ENCODE assay signal across 1 cellular context in genomic region chr5:144189800-144190429, GRCh38.
TF ChIP-seq lines count a peak whose summit lies in the region.

No MANE protein-coding gene starts in this region.

TF ChIP-seq in WTC11, 78 proteins besides CTCF, POLR2A, EP300 and RAD21 (continued from another document):
- no peak for TF ChIP-seq USF2 (CRISPR knock-in tag; IDR thresholded peaks at IDR 0.05)
- TF ChIP-seq, protein P1, sequence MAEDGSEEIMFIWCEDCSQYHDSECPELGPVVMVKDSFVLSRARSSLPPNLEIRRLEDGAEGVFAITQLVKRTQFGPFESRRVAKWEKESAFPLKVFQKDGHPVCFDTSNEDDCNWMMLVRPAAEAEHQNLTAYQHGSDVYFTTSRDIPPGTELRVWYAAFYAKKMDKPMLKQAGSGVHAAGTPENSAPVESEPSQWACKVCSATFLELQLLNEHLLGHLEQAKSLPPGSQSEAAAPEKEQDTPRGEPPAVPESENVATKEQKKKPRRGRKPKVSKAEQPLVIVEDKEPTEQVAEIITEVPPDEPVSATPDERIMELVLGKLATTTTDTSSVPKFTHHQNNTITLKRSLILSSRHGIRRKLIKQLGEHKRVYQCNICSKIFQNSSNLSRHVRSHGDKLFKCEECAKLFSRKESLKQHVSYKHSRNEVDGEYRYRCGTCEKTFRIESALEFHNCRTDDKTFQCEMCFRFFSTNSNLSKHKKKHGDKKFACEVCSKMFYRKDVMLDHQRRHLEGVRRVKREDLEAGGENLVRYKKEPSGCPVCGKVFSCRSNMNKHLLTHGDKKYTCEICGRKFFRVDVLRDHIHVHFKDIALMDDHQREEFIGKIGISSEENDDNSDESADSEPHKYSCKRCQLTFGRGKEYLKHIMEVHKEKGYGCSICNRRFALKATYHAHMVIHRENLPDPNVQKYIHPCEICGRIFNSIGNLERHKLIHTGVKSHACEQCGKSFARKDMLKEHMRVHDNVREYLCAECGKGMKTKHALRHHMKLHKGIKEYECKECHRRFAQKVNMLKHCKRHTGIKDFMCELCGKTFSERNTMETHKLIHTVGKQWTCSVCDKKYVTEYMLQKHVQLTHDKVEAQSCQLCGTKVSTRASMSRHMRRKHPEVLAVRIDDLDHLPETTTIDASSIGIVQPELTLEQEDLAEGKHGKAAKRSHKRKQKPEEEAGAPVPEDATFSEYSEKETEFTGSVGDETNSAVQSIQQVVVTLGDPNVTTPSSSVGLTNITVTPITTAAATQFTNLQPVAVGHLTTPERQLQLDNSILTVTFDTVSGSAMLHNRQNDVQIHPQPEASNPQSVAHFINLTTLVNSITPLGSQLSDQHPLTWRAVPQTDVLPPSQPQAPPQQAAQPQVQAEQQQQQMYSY (CRISPR knock-in tag; IDR thresholded peaks at IDR 0.05), result no peak
- TF ChIP-seq JUN (CRISPR knock-in tag; IDR thresholded peaks at IDR 0.05), result no peak
- TF ChIP-seq, protein P2, sequence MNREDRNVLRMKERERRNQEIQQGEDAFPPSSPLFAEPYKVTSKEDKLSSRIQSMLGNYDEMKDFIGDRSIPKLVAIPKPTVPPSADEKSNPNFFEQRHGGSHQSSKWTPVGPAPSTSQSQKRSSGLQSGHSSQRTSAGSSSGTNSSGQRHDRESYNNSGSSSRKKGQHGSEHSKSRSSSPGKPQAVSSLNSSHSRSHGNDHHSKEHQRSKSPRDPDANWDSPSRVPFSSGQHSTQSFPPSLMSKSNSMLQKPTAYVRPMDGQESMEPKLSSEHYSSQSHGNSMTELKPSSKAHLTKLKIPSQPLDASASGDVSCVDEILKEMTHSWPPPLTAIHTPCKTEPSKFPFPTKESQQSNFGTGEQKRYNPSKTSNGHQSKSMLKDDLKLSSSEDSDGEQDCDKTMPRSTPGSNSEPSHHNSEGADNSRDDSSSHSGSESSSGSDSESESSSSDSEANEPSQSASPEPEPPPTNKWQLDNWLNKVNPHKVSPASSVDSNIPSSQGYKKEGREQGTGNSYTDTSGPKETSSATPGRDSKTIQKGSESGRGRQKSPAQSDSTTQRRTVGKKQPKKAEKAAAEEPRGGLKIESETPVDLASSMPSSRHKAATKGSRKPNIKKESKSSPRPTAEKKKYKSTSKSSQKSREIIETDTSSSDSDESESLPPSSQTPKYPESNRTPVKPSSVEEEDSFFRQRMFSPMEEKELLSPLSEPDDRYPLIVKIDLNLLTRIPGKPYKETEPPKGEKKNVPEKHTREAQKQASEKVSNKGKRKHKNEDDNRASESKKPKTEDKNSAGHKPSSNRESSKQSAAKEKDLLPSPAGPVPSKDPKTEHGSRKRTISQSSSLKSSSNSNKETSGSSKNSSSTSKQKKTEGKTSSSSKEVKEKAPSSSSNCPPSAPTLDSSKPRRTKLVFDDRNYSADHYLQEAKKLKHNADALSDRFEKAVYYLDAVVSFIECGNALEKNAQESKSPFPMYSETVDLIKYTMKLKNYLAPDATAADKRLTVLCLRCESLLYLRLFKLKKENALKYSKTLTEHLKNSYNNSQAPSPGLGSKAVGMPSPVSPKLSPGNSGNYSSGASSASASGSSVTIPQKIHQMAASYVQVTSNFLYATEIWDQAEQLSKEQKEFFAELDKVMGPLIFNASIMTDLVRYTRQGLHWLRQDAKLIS (CRISPR knock-in tag; IDR thresholded peaks at IDR 0.05; ENCODE audit: borderline replicate concordance), result no peak
- no peak for TF ChIP-seq ZNF281 (CRISPR knock-in tag; IDR thresholded peaks at IDR 0.05)
- TF ChIP-seq, protein P3, sequence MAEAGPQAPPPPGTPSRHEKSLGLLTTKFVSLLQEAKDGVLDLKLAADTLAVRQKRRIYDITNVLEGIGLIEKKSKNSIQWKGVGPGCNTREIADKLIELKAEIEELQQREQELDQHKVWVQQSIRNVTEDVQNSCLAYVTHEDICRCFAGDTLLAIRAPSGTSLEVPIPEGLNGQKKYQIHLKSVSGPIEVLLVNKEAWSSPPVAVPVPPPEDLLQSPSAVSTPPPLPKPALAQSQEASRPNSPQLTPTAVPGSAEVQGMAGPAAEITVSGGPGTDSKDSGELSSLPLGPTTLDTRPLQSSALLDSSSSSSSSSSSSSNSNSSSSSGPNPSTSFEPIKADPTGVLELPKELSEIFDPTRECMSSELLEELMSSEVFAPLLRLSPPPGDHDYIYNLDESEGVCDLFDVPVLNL (CRISPR knock-in tag; IDR thresholded peaks at IDR 0.05; ENCODE audit: borderline replicate concordance, low read depth), result no peak
- TF ChIP-seq ZNF396 (CRISPR knock-in tag; IDR thresholded peaks at IDR 0.05; ENCODE audit: borderline replicate concordance), result no peak
- TF ChIP-seq, protein P4, sequence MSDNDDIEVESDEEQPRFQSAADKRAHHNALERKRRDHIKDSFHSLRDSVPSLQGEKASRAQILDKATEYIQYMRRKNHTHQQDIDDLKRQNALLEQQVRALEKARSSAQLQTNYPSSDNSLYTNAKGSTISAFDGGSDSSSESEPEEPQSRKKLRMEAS (CRISPR knock-in tag; IDR thresholded peaks at IDR 0.05), result no peak
- TF ChIP-seq, protein P5, sequence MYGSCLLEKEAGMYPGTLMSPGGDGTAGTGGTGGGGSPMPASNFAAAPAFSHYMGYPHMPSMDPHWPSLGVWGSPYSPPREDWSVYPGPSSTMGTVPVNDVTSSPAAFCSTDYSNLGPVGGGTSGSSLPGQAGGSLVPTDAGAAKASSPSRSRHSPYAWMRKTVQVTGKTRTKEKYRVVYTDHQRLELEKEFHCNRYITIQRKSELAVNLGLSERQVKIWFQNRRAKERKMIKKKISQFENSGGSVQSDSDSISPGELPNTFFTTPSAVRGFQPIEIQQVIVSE (CRISPR knock-in tag; IDR thresholded peaks at IDR 0.05; ENCODE audit: borderline replicate concordance), result no peak
